In the genomic region with DNA sequence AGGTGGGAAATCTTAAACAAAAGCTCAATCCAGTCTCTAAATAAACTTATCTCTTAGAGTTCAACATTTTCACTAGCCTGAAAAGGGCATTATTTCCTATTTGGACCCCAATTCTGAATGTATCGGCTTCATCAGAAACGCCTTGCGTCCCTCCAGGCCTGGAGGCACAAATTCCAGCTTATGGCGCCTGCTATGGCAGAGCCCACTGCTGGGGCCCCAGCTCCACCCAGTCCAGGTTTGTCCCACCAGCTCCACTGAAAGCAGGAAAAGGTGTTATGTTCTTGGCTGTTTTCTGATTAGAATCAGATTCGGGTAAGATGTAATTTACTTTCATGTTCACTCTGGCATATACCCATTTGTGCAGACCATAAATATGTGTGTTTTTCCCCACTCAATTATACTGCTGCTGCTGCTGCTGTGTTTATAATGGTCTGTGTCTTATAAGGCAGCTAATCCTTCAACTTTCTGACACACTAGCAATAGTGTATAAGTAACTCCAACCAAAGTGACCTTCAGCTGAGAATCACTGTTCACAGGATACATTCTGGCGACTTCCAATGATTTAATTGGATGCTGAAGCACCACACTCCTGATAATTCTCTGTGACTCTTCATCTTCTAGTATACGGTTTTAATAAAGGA, we compare ENCODE assay signal across 9 cellular contexts. TPM values are rescaled to one million over a fixed set of nuclear protein-coding genes. Genes with fewer than 3 reads are reported as not detected.
DNase-seq lines count a peak whose midpoint lies in the region; ATAC-seq and TF ChIP-seq lines count a peak whose summit lies in the region.
"Had no signal": no experiment of that assay in that cellular context is flagged by ENCODE, and none has a peak within 500 bp of the region (broad histone marks: within the 10 kb centered on the region; RNA-seq: fewer than 3 reads in every experiment).

No MANE protein-coding gene starts in this region.

- no peaks in the 10 kb centered on the region for H3K9me3 ChIP-seq in skeletal muscle satellite cell (replicated peaks; ENCODE audit: low read length)

- peaks cover 39% of the 10 kb centered on the region for H3K4me1 Mint-ChIP-seq in GM23338

- no peaks in the 10 kb centered on the region for H3K27me3 ChIP-seq in GM23338 (ENCODE audit: insufficient read depth)
- no peaks in the 10 kb centered on the region for H3K27me3 ChIP-seq in skeletal muscle satellite cell (ENCODE audit: control insufficient read depth, insufficient read depth, low read length)
- H3K27me3 ChIP-seq: cardiac muscle cell had no signal

- no peak overlapping the region for H3K27ac ChIP-seq in GM23338 (ENCODE audit: low read depth)
- H3K27ac ChIP-seq: cardiac muscle cell had no signal

- ATAC-seq in GM23338 (no peak), SK-N-SH treated with all-trans-retinoic acid at 6 μM for 48 hours (peak; percentile 2; the same call in 2 of the 3 replicates), HG03378 (IDR thresholded peaks at IDR 0.05; ENCODE audit: unreplicated experiment) (no peak)

- H3K9ac ChIP-seq in skeletal muscle satellite cell (ENCODE audit: low read depth, low read length) = peak overlapping the region; percentile 80

- TF ChIP-seq CTCF in GM23338 (conservative IDR thresholded peaks at IDR 0.05; ENCODE audit: low read depth in 2 of 2) (no peak), fibroblast of mammary gland (conservative IDR thresholded peaks at IDR 0.05; ENCODE audit: control insufficient read depth, insufficient read depth, low read depth, low read length) (no peak)

- H3K36me3 Mint-ChIP-seq in GM23338 (ENCODE audit: low read depth) = peaks cover 14% of the 10 kb centered on the region; the same call in 2 of the 3 replicates

- H3F3A ChIP-seq in GM23338 (replicated peaks; ENCODE audit: low read depth) = no peaks in the 10 kb centered on the region

- peak overlapping the region; percentile 75 for H3K4me2 ChIP-seq in GM23338
- peak overlapping the region; percentile 98 for H3K4me2 ChIP-seq in skeletal muscle satellite cell (ENCODE audit: low read length)

- DNase-seq in GM23338 (ENCODE audit: low spot score) (no peak), fibroblast of mammary gland (ENCODE audit: low read depth) (no peak), hippocampal formation (lab: John Stamatoyannopoulos, UW) (no peak), NCI-H2081 (lab: John Stamatoyannopoulos, UW) (no peak)
- no peak for DNase-seq in activated CD8-positive, alpha-beta memory T cell treated with anti-CD3 and anti-CD28 coated beads, Interleukin-2, amount 50 U/mL, for 48 hours

- H3K79me2 ChIP-seq in GM23338 (replicated peaks; ENCODE audit: insufficient read depth) = peaks cover 75% of the 10 kb centered on the region

- peak overlapping the region; percentile 44; the same call in 1 of the 2 replicates for H3K4me3 ChIP-seq in GM23338
- H3K4me3 ChIP-seq in fibroblast of mammary gland (ENCODE audit: control insufficient read depth, low read depth, low read length) = peak overlapping the region; percentile 77
- peak overlapping the region; percentile 87 for H3K4me3 ChIP-seq in skeletal muscle satellite cell (ENCODE audit: low read length)
- H3K4me3 ChIP-seq: cardiac muscle cell had no signal

- peaks cover 2% of the 10 kb centered on the region for H3K27me3 Mint-ChIP-seq in GM23338 (ENCODE audit: insufficient read depth, low read depth, poor library complexity)

- H4K20me1 ChIP-seq in GM23338 (replicated peaks; ENCODE audit: insufficient read depth) = peaks cover 40% of the 10 kb centered on the region

- H3K4me3 Mint-ChIP-seq in GM23338 = peak overlapping the region; percentile 38; the same call in 1 of the 3 replicates

- H3K27ac Mint-ChIP-seq in GM23338 = no peak overlapping the region; the same call in 1 of the 2 replicates

- no peaks in the 10 kb centered on the region for H3K9me3 Mint-ChIP-seq in GM23338

- H3K36me3 ChIP-seq in GM23338 (ENCODE audit: insufficient read depth) = no peaks in the 10 kb centered on the region
- peaks cover 79% of the 10 kb centered on the region for H3K36me3 ChIP-seq in skeletal muscle satellite cell (ENCODE audit: insufficient read depth, low read length)
- H3K36me3 ChIP-seq: cardiac muscle cell had no signal

- H3K4me1 ChIP-seq in GM23338 (ENCODE audit: insufficient read depth) (peaks cover 42% of the 10 kb centered on the region), skeletal muscle satellite cell (ENCODE audit: control insufficient read depth, insufficient read depth, low read length) (peaks cover 70% of the 10 kb centered on the region)

- no peak overlapping the region for H2AFZ ChIP-seq in GM23338

- no peaks in the 10 kb centered on the region for H3K9me2 ChIP-seq in GM23338 (ENCODE audit: insufficient read depth)

TF ChIP-seq in GM23338, 12 proteins besides CTCF, POLR2A, EP300 and RAD21 (continues in another document):
- no peak for TF ChIP-seq ZNF331 (CRISPR knock-in tag; IDR thresholded peaks at IDR 0.05; ENCODE audit: low read depth)
- TF ChIP-seq, protein P1, sequence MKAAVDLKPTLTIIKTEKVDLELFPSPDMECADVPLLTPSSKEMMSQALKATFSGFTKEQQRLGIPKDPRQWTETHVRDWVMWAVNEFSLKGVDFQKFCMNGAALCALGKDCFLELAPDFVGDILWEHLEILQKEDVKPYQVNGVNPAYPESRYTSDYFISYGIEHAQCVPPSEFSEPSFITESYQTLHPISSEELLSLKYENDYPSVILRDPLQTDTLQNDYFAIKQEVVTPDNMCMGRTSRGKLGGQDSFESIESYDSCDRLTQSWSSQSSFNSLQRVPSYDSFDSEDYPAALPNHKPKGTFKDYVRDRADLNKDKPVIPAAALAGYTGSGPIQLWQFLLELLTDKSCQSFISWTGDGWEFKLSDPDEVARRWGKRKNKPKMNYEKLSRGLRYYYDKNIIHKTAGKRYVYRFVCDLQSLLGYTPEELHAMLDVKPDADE (IDR thresholded peaks at IDR 0.05) = no peak
- no peak for TF ChIP-seq EZH2phosphoT487 (IDR thresholded peaks at IDR 0.05; ENCODE audit: unreplicated experiment)
- no peak for TF ChIP-seq NANOG (IDR thresholded peaks at IDR 0.05; ENCODE audit: borderline replicate concordance)
- TF ChIP-seq POLR2AphosphoS5 (IDR thresholded peaks at IDR 0.05; ENCODE audit: low read depth) = no peak

TF ChIP-seq in SK-N-SH treated with all-trans-retinoic acid at 6 μM for 48 hours, 23 proteins besides CTCF, POLR2A, EP300 and RAD21:
- TF ChIP-seq RARB (CRISPR knock-in tag; IDR thresholded peaks at IDR 0.05) (no peak), TSHZ2 (CRISPR knock-in tag; IDR thresholded peaks at IDR 0.05) (0 out of 2 replicates have a peak, but pooled peaks have one; percentile 39)
TF ChIP-seq in SK-N-SH treated with all-trans-retinoic acid at 6 μM for 48 hours: peak in this region for 1.

RNA-seq across cellular contexts. Expression of gene IRS2, which starts 6.4 kb away (rescaled TPM):
- 12.4 and 14.5 TPM in 2 replicates for total RNA-seq in GM23338 (2014; rRNA removed; shearing (Covaris generic))
- polyA plus RNA-seq in GM23338 (2016; fragmentation: Nextera tagmentation; extraction: Ambion mirVana) = 3.6 and 4.0 TPM in 2 replicates
- total RNA-seq in skeletal muscle satellite cell (2012; rRNA removed) = 2.0 and 2.4 TPM in 2 replicates
